In genomic region chr6:76555090-76555489, GRCh38 we compare ENCODE assay signal across 25 cellular contexts.
DNase-seq lines count a peak whose midpoint lies in the region; ATAC-seq and TF ChIP-seq lines count a peak whose summit lies in the region.
"Had no signal": no experiment of that assay in that cellular context is flagged by ENCODE, and none has a peak within 500 bp of the region (broad histone marks: within the 10 kb centered on the region; RNA-seq: fewer than 3 reads in every experiment).

No MANE protein-coding gene starts in this region.

- H2BK15ac ChIP-seq in H9 (ENCODE audit: low read depth, low read length): no peak overlapping the region

- no peak overlapping the region for H3K4me2 ChIP-seq in H9 (ENCODE audit: insufficient read depth, insufficient read length, low read length)

- no peak overlapping the region for H3K56ac ChIP-seq in H9 (ENCODE audit: insufficient read length, low read depth, low read length)

- H3K18ac ChIP-seq in H9 (ENCODE audit: insufficient read length, low read depth, low read length): no peak overlapping the region

- no peak overlapping the region for H3T11ph ChIP-seq in H9 (ENCODE audit: low read length)

- H2BK20ac ChIP-seq in H9 (ENCODE audit: low read depth, low read length, poor library complexity, severe bottlenecking): no peak overlapping the region

- H3K27ac ChIP-seq in H9 (ENCODE audit: insufficient read length, low read depth, low read length): no peak overlapping the region
- H3K27ac ChIP-seq in right atrium auricular region: no peak overlapping the region
- H3K27ac ChIP-seq: HL-60, RWPE1 had no signal

- H3K9ac ChIP-seq in H9 (ENCODE audit: extremely low read depth, insufficient read length, low read length): no peak overlapping the region

- peaks cover 0 to 2% (median 0%) of the 10 kb centered on the region in 3 experiments; a peak in 2 of 7 replicates for H3K36me3 Mint-ChIP-seq in H9 (ENCODE audit: insufficient read depth in 1 of 3, low read depth in 3 of 3)
- H3K36me3 Mint-ChIP-seq in WTC11: peaks cover 2% of the 10 kb centered on the region; the same call in 1 of the 2 replicates
- H3K36me3 Mint-ChIP-seq: CD8-positive, alpha-beta T cell had no signal

- no peak overlapping the region for H4K8ac ChIP-seq in H9 (replicated peaks; ENCODE audit: insufficient read length, low read depth, low read length)

- CTCF ChIA-PET in WTC11 (lab: Charles Lee): interaction anchor here (1.0 kb wide), 1 partner anchor 130 kb away, joined by 3 read pairs; no protein-coding TSS in a partner anchor
- CTCF ChIA-PET in HEK293T (lab: Yijun Ruan, JAX): interaction anchor here (0.6 kb wide), 1 partner anchor 1795 kb away, joined by 5 read pairs; no protein-coding TSS in a partner anchor

- peaks cover 27 to 34% of the 10 kb centered on the region in 2 experiments for H3K4me1 Mint-ChIP-seq in H9
- H3K4me1 Mint-ChIP-seq in WTC11: peaks cover 48% of the 10 kb centered on the region

- DNase-seq in H9: peak; percentile 65
- peak; percentile 41 for DNase-seq in NCI-H2171 (lab: John Stamatoyannopoulos, UW)
- DNase-seq in WTC11 (ENCODE audit: low spot score): peak; percentile 45
- DNase-seq in iPS-NIHi11 (ENCODE audit: low spot score): peak; percentile 24
- no peak for DNase-seq in HEK293T (ENCODE audit: extremely low spot score)
- DNase-seq in NCI-H446 (lab: John Stamatoyannopoulos, UW): no peak
- no peak for DNase-seq in right atrium auricular region (ENCODE audit: low spot score)
- DNase-seq: C1 segment of cervical spinal cord; Calu3; CD8-positive, alpha-beta T cell; DND-41; Kasumi-1; MV-4-11; NCI-H1105; NCI-H1436 treated with DMSO at 0.1 percent for 48 hours; NCI-H187 treated with DMSO at 0.1 percent for 48 hours; NCI-H446 treated with DMSO at 0.1 percent for 48 hours; SHP77; T-helper 1 cell had no signal

- no peaks in the 10 kb centered on the region for H3K27me3 Mint-ChIP-seq in H9 (ENCODE audit: low read depth)
- H3K27me3 Mint-ChIP-seq in WTC11 (ENCODE audit: low read depth): peaks cover 11% of the 10 kb centered on the region; the same call in 1 of the 2 replicates

- WGBS in H9 (ENCODE audit: extremely low coverage, insufficient read length, low lambda C conversion rate): no CpG with 5 or more reads among the region's 1 CpG

- peaks cover 7% of the 10 kb centered on the region for H3K4me1 ChIP-seq in H9 (ENCODE audit: insufficient read depth, low read length)
- H3K4me1 ChIP-seq in right atrium auricular region: no peaks in the 10 kb centered on the region
- H3K4me1 ChIP-seq: HAP-1 had no signal

- H3K4me3 Mint-ChIP-seq in H9: no peak overlapping the region
- H3K4me3 Mint-ChIP-seq in WTC11: no peak overlapping the region; the same call in 1 of the 2 replicates
- H3K4me3 Mint-ChIP-seq: CD8-positive, alpha-beta T cell; T-helper 2 cell treated with Interferon-gamma antibody and Interleukin-4, amounts not matched to agents 5 μg/mL and 100 μg/mL, for 36 hours had no signal

- H3K27me3 ChIP-seq in H9 (ENCODE audit: insufficient read depth, low read length) (no peaks in the 10 kb centered on the region), right atrium auricular region (no peaks in the 10 kb centered on the region)

- no peak overlapping the region for H4K91ac ChIP-seq in H9 (ENCODE audit: insufficient read length, low read depth, low read length)

- no peaks in the 10 kb centered on the region for H3K36me3 ChIP-seq in right atrium auricular region
- H3K36me3 ChIP-seq: HAP-1 had no signal

- POLR2A ChIA-PET in WTC11 (lab: Charles Lee) (no interaction called here), HEK293T (lab: Yijun Ruan, JAX) (no interaction called here)

- H2AK5ac ChIP-seq in H9 (ENCODE audit: insufficient read length, low read length): no peak overlapping the region

- H3K27ac Mint-ChIP-seq in H9: peak overlapping the region in 2 of 3 experiments; percentile 30 to 74; a peak in 4 of 7 replicates
- peak overlapping the region; percentile 93 for H3K27ac Mint-ChIP-seq in WTC11
- H3K27ac Mint-ChIP-seq: CD8-positive, alpha-beta T cell; T-helper 2 cell treated with Interferon-gamma antibody and Interleukin-4, amounts not matched to agents 5 μg/mL and 100 μg/mL, for 36 hours had no signal

- no peaks in the 10 kb centered on the region for H3K79me2 ChIP-seq in H9 (ENCODE audit: insufficient read depth, low read length)

- H4K5ac ChIP-seq in H9 (ENCODE audit: insufficient read length, low read depth, low read length): no peak overlapping the region

- ATAC-seq in WTC11: peak; percentile 94
- ATAC-seq: CD8-positive, alpha-beta T cell; K562; Panc1 had no signal

- no peak overlapping the region for H2AFZ ChIP-seq in H9 (ENCODE audit: low read length)

- H2BK5ac ChIP-seq in H9 (ENCODE audit: insufficient read length, low read length): no peak overlapping the region

- H3K9me3 Mint-ChIP-seq in H9: peaks cover 0 to 2% of the 10 kb centered on the region in 2 experiments; a peak in 1 of 5 replicates
- peaks cover 3% of the 10 kb centered on the region; the same call in 1 of the 2 replicates for H3K9me3 Mint-ChIP-seq in WTC11

- no peak overlapping the region for H2BK12ac ChIP-seq in H9 (ENCODE audit: insufficient read length, low read depth, low read length)

- no peaks in the 10 kb centered on the region for H3K9me3 ChIP-seq in H9 (ENCODE audit: control insufficient read depth, low read depth, low read length)
- no peaks in the 10 kb centered on the region for H3K9me3 ChIP-seq in right atrium auricular region
- H3K9me3 ChIP-seq: HAP-1 had no signal

- no peak overlapping the region for H3K4ac ChIP-seq in H9 (ENCODE audit: low read depth, low read length)

- H4K20me1 ChIP-seq in H9 (ENCODE audit: control insufficient read depth, insufficient read depth, insufficient read length): no peaks in the 10 kb centered on the region

- H2BK120ac ChIP-seq in H9 (ENCODE audit: low read depth, low read length, poor library complexity, severe bottlenecking): no peak overlapping the region

- no peaks in the 10 kb centered on the region for H3K23me2 ChIP-seq in H9 (ENCODE audit: insufficient read length, low read depth, low read length, poor library complexity, severe bottlenecking)

- H3K79me1 ChIP-seq in H9 (ENCODE audit: insufficient read depth, low read depth, low read length, poor library complexity, severe bottlenecking): no peaks in the 10 kb centered on the region

- no peak overlapping the region for H3K14ac ChIP-seq in H9 (ENCODE audit: insufficient read depth, low read length)

- TF ChIP-seq CTCF in H9 (conservative IDR thresholded peaks at IDR 0.05): no peak
- TF ChIP-seq CTCF in WTC11 (IDR thresholded peaks at IDR 0.05): no peak
- TF ChIP-seq CTCF in right atrium auricular region (IDR thresholded peaks at IDR 0.05): no peak

- no peak overlapping the region for H3K23ac ChIP-seq in H9 (ENCODE audit: insufficient read length, low read depth, low read length)

- no peak overlapping the region for H3K4me3 ChIP-seq in right atrium auricular region
- H3K4me3 ChIP-seq: HAP-1, K562 had no signal

TF ChIP-seq in WTC11, 78 proteins besides CTCF, POLR2A, EP300 and RAD21 (continues in another document):
- TF ChIP-seq NFATC4 (CRISPR knock-in tag; IDR thresholded peaks at IDR 0.05): no peak
- 0 out of 2 replicates have a peak, but pooled peaks have one; percentile 23 for TF ChIP-seq ETV6 (CRISPR knock-in tag; IDR thresholded peaks at IDR 0.05)
- no peak for TF ChIP-seq GABPB1 (CRISPR knock-in tag; IDR thresholded peaks at IDR 0.05)
- no peak for TF ChIP-seq EMX1 (CRISPR knock-in tag; IDR thresholded peaks at IDR 0.05)
- 0 out of 2 replicates have a peak, but pooled peaks have one; percentile 29 for TF ChIP-seq FOXK1 (CRISPR knock-in tag; IDR thresholded peaks at IDR 0.05)
- TF ChIP-seq ATF6 (CRISPR knock-in tag; IDR thresholded peaks at IDR 0.05): no peak
- TF ChIP-seq SP1 (CRISPR knock-in tag; conservative IDR thresholded peaks at IDR 0.05): peak; percentile 28; the same call in 1 of the 2 replicates

TF ChIP-seq in HEK293T, 16 proteins besides CTCF, POLR2A, EP300 and RAD21:
- TF ChIP-seq HDGF (IDR thresholded peaks at IDR 0.05; ENCODE audit: borderline replicate concordance) (no peak), SP1 (IDR thresholded peaks at IDR 0.05) (no peak), BHLHE40 (IDR thresholded peaks at IDR 0.05; ENCODE audit: borderline replicate concordance) (no peak), PKNOX1 (IDR thresholded peaks at IDR 0.05) (no peak), ARNT (IDR thresholded peaks at IDR 0.05) (no peak), CTBP1 (IDR thresholded peaks at IDR 0.05; ENCODE audit: borderline replicate concordance) (no peak), L3MBTL2 (conservative IDR thresholded peaks at IDR 0.05) (no peak), FOXM1 (IDR thresholded peaks at IDR 0.05; ENCODE audit: borderline replicate concordance) (no peak), ZNF384 (IDR thresholded peaks at IDR 0.05) (no peak), TARDBP (IDR thresholded peaks at IDR 0.05) (no peak), FOXA1 (IDR thresholded peaks at IDR 0.05) (no peak), NFRKB (IDR thresholded peaks at IDR 0.05) (no peak), ELF4 (IDR thresholded peaks at IDR 0.05) (no peak), LEF1 (IDR thresholded peaks at IDR 0.05; ENCODE audit: borderline replicate concordance) (no peak), SUZ12 (IDR thresholded peaks at IDR 0.05) (no peak), FOXK2 (IDR thresholded peaks at IDR 0.05) (no peak)

Comparison
In these comparisons a context has a peak if more than half of its experiments do, and no peak if none do; other contexts are left out.
1. DNase-seq: peak in H9 (single experiment), NCI-H2171 (single experiment), WTC11 (single experiment) and iPS-NIHi11 (single experiment); none in HEK293T (single experiment), NCI-H446 (0 of 2) and right atrium auricular region (single experiment).